ENCODE assay signal across 21 cellular contexts in the genomic region with DNA sequence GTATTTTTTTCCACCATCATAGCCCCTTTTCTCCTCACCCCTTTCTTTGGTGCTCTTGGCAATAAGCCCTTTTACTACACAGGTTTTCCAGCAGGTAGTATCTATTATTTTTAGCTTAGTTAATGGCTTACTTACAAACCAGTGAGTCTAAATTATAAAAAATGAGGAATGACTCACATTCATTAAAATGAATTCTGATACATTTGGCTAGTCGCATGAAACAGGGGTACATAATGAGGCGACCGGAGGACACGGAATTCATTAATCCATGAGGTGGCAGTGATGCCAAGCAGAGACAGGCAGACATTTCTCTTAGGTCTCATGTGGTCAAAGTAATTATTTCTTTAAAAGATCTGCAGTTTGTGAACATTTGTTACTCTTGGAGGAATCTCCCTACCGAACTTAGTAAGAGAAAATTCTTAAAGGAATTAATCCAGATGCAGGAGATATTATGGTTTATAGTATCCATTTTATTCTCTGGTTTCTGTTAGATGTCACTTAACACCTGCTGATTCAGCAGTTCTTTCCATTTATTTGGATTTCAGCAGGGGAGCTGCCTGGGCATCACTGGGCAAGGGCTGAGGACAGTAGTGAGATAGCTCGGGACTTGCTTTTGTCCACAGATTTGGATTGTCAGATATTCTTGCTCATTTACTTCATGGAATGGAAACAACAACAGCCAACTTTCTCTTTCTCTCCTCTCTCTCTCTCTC.
"Had no signal": no experiment of that assay in that cellular context is flagged by ENCODE, and none has a peak within 500 bp of the region (broad histone marks: within the 10 kb centered on the region; RNA-seq: fewer than 3 reads in every experiment).

No MANE protein-coding gene starts in this region.

- ATAC-seq: activated CD4-positive, CD25-positive, alpha-beta regulatory T cell treated with anti-CD3 and anti-CD28 coated beads, Interleukin-2, amount 50 U/mL, for 24 hours; activated CD8-positive, alpha-beta T cell treated with anti-CD3 and anti-CD28 coated beads, Interleukin-2, amount 10 ng/mL, durations not matched to agents 7 days and 5 days; PC-3 had no signal

- FAIRE-seq: RCC 7860 had no signal

- H3K4me3 ChIP-seq: adrenal gland had no signal

- DNase-seq: activated CD4-positive, alpha-beta T cell treated with anti-CD3 and anti-CD28 coated beads for 4 hours; activated CD4-positive, alpha-beta T cell treated with anti-CD3 and anti-CD28 coated beads, Interleukin-2, amount 50 U/mL, for 4 hours; activated CD8-positive, alpha-beta memory T cell treated with anti-CD3 and anti-CD28 coated beads, Interleukin-2, amount 50 U/mL, for 48 hours; activated CD8-positive, alpha-beta T cell treated with anti-CD3 and anti-CD28 coated beads, Interleukin-2, amount 10 ng/mL, durations not matched to agents 7 days and 5 days; activated naive CD4-positive, alpha-beta T cell treated with anti-CD3 and anti-CD28 coated beads, Interleukin-2, amount 50 U/mL, for 16 hours; activated naive CD8-positive, alpha-beta T cell treated with anti-CD3 and anti-CD28 coated beads, Interleukin-2, amount 10 ng/mL, durations not matched to agents 7 days and 5 days; activated T-cell treated with anti-CD3 and anti-CD28 coated beads, Interleukin-2, amount 50 U/mL, for 1 hour; adrenal gland; anterior cingulate cortex; Karpas-422; MM.1S; NCI-H1105 treated with DMSO at 0.1 percent for 48 hours; NCI-H1436 treated with DMSO at 0.1 percent for 48 hours; NCI-H187 treated with DMSO at 0.1 percent for 48 hours; NCI-H2081 treated with DMSO at 0.1 percent for 48 hours; NCI-H446; NCI-H524; PC-3; SHP77 had no signal

- H3K4me1 ChIP-seq: adrenal gland had no signal

- H3K27ac ChIP-seq: adrenal gland had no signal

- H3K9me3 ChIP-seq: adrenal gland had no signal

- H3K27me3 ChIP-seq: adrenal gland had no signal

- H3K36me3 ChIP-seq: adrenal gland had no signal
